In the genomic region with DNA sequence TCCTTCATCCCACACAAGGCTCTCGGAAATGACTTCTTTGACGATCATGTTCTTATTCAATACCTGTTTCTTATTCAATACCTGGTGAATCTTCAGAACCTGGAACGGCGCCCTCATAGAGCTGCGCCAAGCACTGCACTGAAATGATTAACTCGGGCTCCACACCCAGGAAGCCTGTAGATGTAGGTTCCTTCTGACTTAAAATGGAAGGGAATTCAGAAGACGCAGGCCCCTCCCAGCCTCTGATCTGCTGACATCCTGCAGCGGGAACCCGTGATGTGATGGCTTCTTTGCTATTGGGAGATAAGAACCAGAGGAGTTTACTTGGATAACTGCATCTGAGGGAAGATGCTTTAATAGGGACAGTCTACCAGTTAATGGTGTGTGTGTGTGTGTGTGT, we compare ENCODE assay signal across 19 cellular contexts.
"Had no signal": no experiment of that assay in that cellular context is flagged by ENCODE, and none has a peak within 500 bp of the region (broad histone marks: within the 10 kb centered on the region; RNA-seq: fewer than 3 reads in every experiment).

No MANE protein-coding gene starts in this region.

- H3K9me3 ChIP-seq: mucosa of descending colon, ovary, prostate gland, spleen, thoracic aorta, vagina had no signal

- DNase-seq: activated CD4-positive, alpha-beta memory T cell treated with anti-CD3 and anti-CD28 coated beads for 36 hours; activated CD4-positive, alpha-beta T cell treated with anti-CD3 and anti-CD28 coated beads for 48 hours; activated CD4-positive, CD25-positive, alpha-beta regulatory T cell; activated naive CD4-positive, alpha-beta T cell treated with Interleukin-2 at 50 U/mL for 16 hours; activated naive CD8-positive, alpha-beta T cell treated with anti-CD3 and anti-CD28 coated beads for 36 hours; activated T-cell treated with anti-CD3 and anti-CD28 coated beads, Interleukin-2, amount 50 U/mL, for 48 hours; cerebellar nuclear complex; naive B cell; ovary; spleen; stimulated activated CD4-positive, alpha-beta T cell treated with anti-CD3 and anti-CD28 coated beads, Interleukin-4, amount 100 ng/mL, for 1 hour; stimulated activated naive CD4-positive, alpha-beta T cell; T-helper 9 cell had no signal

- H3K27ac Mint-ChIP-seq: activated CD4-positive, alpha-beta memory T cell treated with anti-CD3 and anti-CD28 coated beads for 36 hours; activated naive CD8-positive, alpha-beta T cell treated with anti-CD3 and anti-CD28 coated beads for 36 hours; naive B cell; type B pancreatic cell had no signal

- H3K4me3 Mint-ChIP-seq: activated CD4-positive, alpha-beta memory T cell treated with anti-CD3 and anti-CD28 coated beads for 36 hours; activated naive CD8-positive, alpha-beta T cell treated with anti-CD3 and anti-CD28 coated beads for 36 hours; type B pancreatic cell had no signal

- H3K4me1 Mint-ChIP-seq: naive B cell had no signal

- H3K9me3 Mint-ChIP-seq: activated CD4-positive, alpha-beta memory T cell treated with anti-CD3 and anti-CD28 coated beads for 36 hours; activated naive CD8-positive, alpha-beta T cell treated with anti-CD3 and anti-CD28 coated beads for 36 hours; type B pancreatic cell had no signal

- H3K4me3 ChIP-seq: coronary artery, mucosa of descending colon, ovary, prostate gland, spleen, thoracic aorta, vagina had no signal

- ATAC-seq: mucosa of descending colon had no signal

- H3K27ac ChIP-seq: coronary artery, ovary, prostate gland, spleen, thoracic aorta, vagina had no signal

- H3K4me1 ChIP-seq: prostate gland, spleen, vagina had no signal

- H3K36me3 Mint-ChIP-seq: activated CD4-positive, alpha-beta memory T cell treated with anti-CD3 and anti-CD28 coated beads for 36 hours; activated naive CD8-positive, alpha-beta T cell treated with anti-CD3 and anti-CD28 coated beads for 36 hours; naive B cell; type B pancreatic cell had no signal

- H3K27me3 ChIP-seq: ovary, vagina had no signal

- H3K36me3 ChIP-seq: ovary, prostate gland, spleen, thoracic aorta, vagina had no signal
